In genomic region chr20:1833728-1834726, GRCh38 we compare ENCODE assay signal across 26 cellular contexts.
DNase-seq lines count a peak whose midpoint lies in the region; ATAC-seq, FAIRE-seq and TF ChIP-seq lines count a peak whose summit lies in the region.
"Had no signal": no experiment of that assay in that cellular context is flagged by ENCODE, and none has a peak within 500 bp of the region (broad histone marks: within the 10 kb centered on the region; RNA-seq: fewer than 3 reads in every experiment).

No MANE protein-coding gene starts in this region.

- H4K20me1 ChIP-seq in HepG2 (ENCODE audit: insufficient read depth, low read length), result no peaks in the 10 kb centered on the region

- H3K4me2 ChIP-seq in HepG2 (ENCODE audit: low read depth, low read length), result no peak overlapping the region
- H3K4me2 ChIP-seq: hepatocyte had no signal

- peaks cover 33% of the 10 kb centered on the region for H3K4me1 ChIP-seq in HepG2 (ENCODE audit: insufficient read depth, low read length)
- no peaks in the 10 kb centered on the region for H3K4me1 ChIP-seq in right lobe of liver

- ATAC-seq in HepG2, result no peak
- ATAC-seq in right lobe of liver, result no peak
- ATAC-seq in GM19452 (IDR thresholded peaks at IDR 0.05; ENCODE audit: unreplicated experiment), result no peak
- ATAC-seq in HG02973 (IDR thresholded peaks at IDR 0.05; ENCODE audit: unreplicated experiment), result no peak
- ATAC-seq: activated naive CD8-positive, alpha-beta T cell treated with anti-CD3 and anti-CD28 coated beads, Interleukin-2, amount 50 U/mL, for 24 hours; activated T-cell treated with anti-CD3 and anti-CD28 coated beads, Interleukin-2, amount 50 U/mL, for 72 hours; naive thymus-derived CD8-positive, alpha-beta T cell; PC-3; Right ventricle myocardium inferior had no signal

- TF ChIP-seq CTCF in HepG2 (CRISPR knock-in tag; IDR thresholded peaks at IDR 0.05), result no peak
- no peak for TF ChIP-seq CTCF in right lobe of liver (IDR thresholded peaks at IDR 0.05)
- TF ChIP-seq CTCF in epithelial cell of esophagus (IDR thresholded peaks at IDR 0.05; ENCODE audit: insufficient read depth, low read depth, low read length, missing control alignments), result no peak

- H3K36me3 ChIP-seq in HepG2 (replicated peaks in 1 of 2; ENCODE audit: control insufficient read depth in 1 of 2, insufficient read depth in 2 of 2, low read length in 2 of 2) (no peaks in the 10 kb centered on the region), right lobe of liver (no peaks in the 10 kb centered on the region)
- H3K36me3 ChIP-seq: lower lobe of right lung, suprapubic skin had no signal

- 61% methylated on average over 4 of the region's 4 CpGs for WGBS in HepG2 (ENCODE audit: low lambda C conversion rate)
- 63% methylated on average over 2 of the region's 4 CpGs for WGBS in right lobe of liver (ENCODE audit: insufficient coverage, low coverage, low lambda C conversion rate, missing lambda C conversion rate)

- H3K4me3 ChIP-seq in HepG2 (replicated peaks in 1 of 3; ENCODE audit: insufficient read depth in 1 of 3, low read depth in 2 of 3, low read length in 3 of 3) (no peak overlapping the region), right lobe of liver (no peak overlapping the region), epithelial cell of esophagus (ENCODE audit: low read length) (no peak overlapping the region)
- H3K4me3 ChIP-seq: hepatocyte, lower lobe of right lung, suprapubic skin had no signal

- H3K27me3 ChIP-seq in HepG2 (ENCODE audit: control insufficient read depth in 1 of 2, insufficient read depth in 2 of 2, low read length in 2 of 2), result no peaks in the 10 kb centered on the region; a peak in 1 of 5 replicates
- H3K27me3 ChIP-seq in right lobe of liver, result no peaks in the 10 kb centered on the region
- H3K27me3 ChIP-seq: hepatocyte, suprapubic skin had no signal

- in situ Hi-C loops in HepG2 (cut with HindIII; ENCODE audit: extremely low pct_ligation_motif_present, low pct_unique_long_range_greater_than_20kb), result no loop called here

- H2AFZ ChIP-seq in HepG2 (ENCODE audit: low read length), result no peak overlapping the region
- H2AFZ ChIP-seq: hepatocyte had no signal

- H3K27ac ChIP-seq in HepG2 (ENCODE audit: extremely low read length, insufficient read depth, low read length) (no peak overlapping the region), right lobe of liver (no peak overlapping the region)
- H3K27ac ChIP-seq: lower lobe of right lung, suprapubic skin had no signal

- peak; percentile 32 for FAIRE-seq in HepG2 (lab: Jason Lieb, UNC)
- FAIRE-seq: H1 had no signal

- POLR2A ChIA-PET in HepG2 (lab: Yijun Ruan, JAX), result no interaction called here

- CTCF ChIA-PET in HepG2 (lab: Yijun Ruan, JAX; ENCODE audit: low intra/inter-chr PET ratio, low total read pairs), result no interaction called here

- TF ChIP-seq EP300 in HepG2 (IDR thresholded peaks at IDR 0.05; ENCODE audit: low read depth in 2 of 2, low read length in 2 of 2) (no peak), HepG2 (CRISPR knock-in tag; IDR thresholded peaks at IDR 0.05; ENCODE audit: borderline replicate concordance) (no peak)

- DNase-seq in HepG2 (ENCODE audit: low spot score) (no peak), right lobe of liver (no peak), SK-N-DZ (ENCODE audit: low spot score) (peak; percentile 56), epithelial cell of esophagus (ENCODE audit: low read depth) (peak; percentile 41), amniotic stem cell (lab: John Stamatoyannopoulos, UW) (no peak)
- DNase-seq: ACHN; activated CD4-positive, alpha-beta T cell treated with anti-CD3 and anti-CD28 coated beads, Interleukin-2, amount 50 U/mL, for 48 hours; activated CD4-positive, CD25-positive, alpha-beta regulatory T cell treated with anti-CD3 and anti-CD28 coated beads, Interleukin-2, amount 50 U/mL, for 72 hours; activated naive CD8-positive, alpha-beta T cell treated with anti-CD3 and anti-CD28 coated beads, Interleukin-2, amount 50 U/mL, for 24 hours; activated T-cell treated with anti-CD3 and anti-CD28 coated beads, Interleukin-2, amount 50 U/mL, for 72 hours; CD4-positive, alpha-beta memory T cell; EL; lower lobe of right lung; naive thymus-derived CD8-positive, alpha-beta T cell; NCI-H1436 treated with DMSO at 0.1 percent for 48 hours; NCI-H2081 treated with DMSO at 0.1 percent for 48 hours; NCI-H510A; PC-3; stimulated activated naive CD4-positive, alpha-beta T cell; T-helper 2 cell had no signal

- TF ChIP-seq RAD21 in HepG2 (CRISPR knock-in tag; IDR thresholded peaks at IDR 0.05), result no peak

- no peak overlapping the region for H3K9ac ChIP-seq in HepG2 (ENCODE audit: insufficient read depth, low read depth, low read length)

- no peaks in the 10 kb centered on the region for H3K79me2 ChIP-seq in HepG2 (ENCODE audit: insufficient read depth, low read length)
- H3K79me2 ChIP-seq: hepatocyte had no signal

- H3K9me3 ChIP-seq in HepG2 (ENCODE audit: low read length) (no peaks in the 10 kb centered on the region), right lobe of liver (no peaks in the 10 kb centered on the region)
- H3K9me3 ChIP-seq: lower lobe of right lung, suprapubic skin had no signal

- no TSS peak for BruUV-seq in HepG2 (replicated peaks; lab: Mats Ljungman, UMichigan)

- TF ChIP-seq POLR2A in HepG2 (IDR thresholded peaks at IDR 0.05; ENCODE audit: insufficient read depth in 1 of 2, low read depth in 2 of 2, low read length in 2 of 2) (no peak), right lobe of liver (IDR thresholded peaks at IDR 0.05) (no peak)

- intact Hi-C loops in HepG2 (cut with micrococcal nuclease; ENCODE audit: unreplicated experiment) (no loop called here), right lobe of liver (cut with DNase I) (no loop called here)

TF ChIP-seq in HepG2, 621 proteins besides CTCF, POLR2A, EP300 and RAD21:
- TF ChIP-seq TGIF2 (CRISPR knock-in tag; IDR thresholded peaks at IDR 0.05) (0 out of 2 replicates have a peak, but pooled peaks have one; percentile 36), NR1H2 (CRISPR knock-in tag; IDR thresholded peaks at IDR 0.05; ENCODE audit: borderline replicate concordance, low read depth) (no peak), JUN (CRISPR knock-in tag; IDR thresholded peaks at IDR 0.05) (no peak), KDM4B (CRISPR knock-in tag; IDR thresholded peaks at IDR 0.05) (no peak), ZFP36 (IDR thresholded peaks at IDR 0.05; ENCODE audit: borderline replicate concordance, low read depth, low read length, partially characterized antibody) (peak; percentile 9), TSC22D2 (CRISPR knock-in tag; IDR thresholded peaks at IDR 0.05; ENCODE audit: borderline replicate concordance) (no peak), ZNF768 (CRISPR knock-in tag; IDR thresholded peaks at IDR 0.05) (peak; percentile 95)
TF ChIP-seq in HepG2: peak in this region for 3.

Comparison
In these comparisons a context has a peak if more than half of its experiments do, and no peak if none do; other contexts are left out.
1. DNase-seq: peak in SK-N-DZ (single experiment) and epithelial cell of esophagus (single experiment); none in HepG2 (single experiment), right lobe of liver (0 of 3) and amniotic stem cell (single experiment).